Comparison of ENCODE assay signal across 1 cellular context in the genomic region with DNA sequence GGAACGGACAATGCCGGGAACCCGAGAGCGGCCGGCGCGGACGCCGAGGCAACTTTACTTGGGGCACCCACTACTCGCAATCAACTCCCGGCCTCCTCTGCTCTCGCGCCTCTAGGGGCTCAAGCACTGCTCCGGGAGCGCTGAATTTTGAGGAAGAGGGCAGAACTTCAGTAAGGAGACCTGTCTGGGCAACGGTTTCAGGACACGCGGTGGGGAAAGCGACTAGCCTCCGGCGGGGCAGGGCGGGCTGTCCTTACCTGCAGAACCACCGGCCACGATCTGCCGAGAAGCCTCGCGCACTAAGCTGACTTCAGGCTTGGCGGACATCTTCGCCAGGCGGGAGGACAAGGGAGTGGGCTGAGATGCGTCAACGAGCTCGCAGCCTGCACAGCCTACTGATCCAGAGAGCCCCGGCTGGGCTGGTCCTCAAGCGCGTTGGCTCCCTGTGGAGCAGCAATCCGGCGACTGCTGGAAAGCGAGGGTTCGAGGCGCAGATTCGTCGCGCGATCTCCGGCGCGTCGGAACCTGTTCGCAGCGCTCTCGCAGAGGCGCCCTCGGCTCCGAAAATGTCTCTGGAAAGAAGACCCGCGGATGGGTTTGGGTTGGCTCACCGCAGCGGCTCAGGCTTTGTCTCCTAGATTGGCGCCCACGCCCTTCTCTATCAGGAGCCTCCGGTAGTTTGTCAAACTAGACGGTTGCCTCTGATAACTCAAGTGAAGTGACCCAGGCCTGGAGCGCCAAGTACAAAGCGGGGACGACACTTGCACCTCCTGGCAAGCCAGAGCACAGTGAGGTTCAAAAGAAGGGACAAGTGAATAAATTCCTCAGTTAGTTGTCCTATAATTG.
TF ChIP-seq lines count a peak whose summit lies in the region.

Gene SLC25A21, minus strand, starts transcription at position 583 of the 846 bp plus-strand sequence.

TF ChIP-seq in liver, 16 proteins besides CTCF, POLR2A, EP300 and RAD21 (continued from another document):
- TF ChIP-seq ATF3 (IDR thresholded peaks at IDR 0.05) = no peak
